Comparison of ENCODE assay signal across 1 cellular context in the genomic region with DNA sequence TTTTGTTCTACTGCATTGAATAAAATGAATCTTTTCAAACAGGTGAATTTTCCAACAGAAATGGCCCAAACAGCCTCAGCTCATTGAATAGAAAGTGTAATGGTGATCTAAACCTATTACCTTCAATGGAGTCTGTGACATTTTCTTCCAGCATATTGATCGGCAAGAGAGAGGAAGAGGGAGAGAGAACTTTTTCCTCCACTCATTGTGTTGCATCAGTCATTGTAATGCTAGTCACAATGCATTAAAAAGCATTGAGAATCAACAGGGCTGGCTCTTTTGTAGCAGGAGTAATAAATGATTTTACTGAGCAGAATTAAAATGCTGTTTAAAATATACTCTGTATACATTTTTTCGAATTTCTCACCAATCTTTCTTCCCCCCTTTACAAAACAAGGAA.
TF ChIP-seq lines count a peak whose summit lies in the region.

No MANE protein-coding gene starts in this region.

TF ChIP-seq in WTC11, 78 proteins besides CTCF, POLR2A, EP300 and RAD21:
- TF ChIP-seq, protein P1, sequence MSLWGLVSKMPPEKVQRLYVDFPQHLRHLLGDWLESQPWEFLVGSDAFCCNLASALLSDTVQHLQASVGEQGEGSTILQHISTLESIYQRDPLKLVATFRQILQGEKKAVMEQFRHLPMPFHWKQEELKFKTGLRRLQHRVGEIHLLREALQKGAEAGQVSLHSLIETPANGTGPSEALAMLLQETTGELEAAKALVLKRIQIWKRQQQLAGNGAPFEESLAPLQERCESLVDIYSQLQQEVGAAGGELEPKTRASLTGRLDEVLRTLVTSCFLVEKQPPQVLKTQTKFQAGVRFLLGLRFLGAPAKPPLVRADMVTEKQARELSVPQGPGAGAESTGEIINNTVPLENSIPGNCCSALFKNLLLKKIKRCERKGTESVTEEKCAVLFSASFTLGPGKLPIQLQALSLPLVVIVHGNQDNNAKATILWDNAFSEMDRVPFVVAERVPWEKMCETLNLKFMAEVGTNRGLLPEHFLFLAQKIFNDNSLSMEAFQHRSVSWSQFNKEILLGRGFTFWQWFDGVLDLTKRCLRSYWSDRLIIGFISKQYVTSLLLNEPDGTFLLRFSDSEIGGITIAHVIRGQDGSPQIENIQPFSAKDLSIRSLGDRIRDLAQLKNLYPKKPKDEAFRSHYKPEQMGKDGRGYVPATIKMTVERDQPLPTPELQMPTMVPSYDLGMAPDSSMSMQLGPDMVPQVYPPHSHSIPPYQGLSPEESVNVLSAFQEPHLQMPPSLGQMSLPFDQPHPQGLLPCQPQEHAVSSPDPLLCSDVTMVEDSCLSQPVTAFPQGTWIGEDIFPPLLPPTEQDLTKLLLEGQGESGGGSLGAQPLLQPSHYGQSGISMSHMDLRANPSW (CRISPR knock-in tag; conservative IDR thresholded peaks at IDR 0.05; ENCODE audit: low read depth), result no peak
- TF ChIP-seq, protein P2, sequence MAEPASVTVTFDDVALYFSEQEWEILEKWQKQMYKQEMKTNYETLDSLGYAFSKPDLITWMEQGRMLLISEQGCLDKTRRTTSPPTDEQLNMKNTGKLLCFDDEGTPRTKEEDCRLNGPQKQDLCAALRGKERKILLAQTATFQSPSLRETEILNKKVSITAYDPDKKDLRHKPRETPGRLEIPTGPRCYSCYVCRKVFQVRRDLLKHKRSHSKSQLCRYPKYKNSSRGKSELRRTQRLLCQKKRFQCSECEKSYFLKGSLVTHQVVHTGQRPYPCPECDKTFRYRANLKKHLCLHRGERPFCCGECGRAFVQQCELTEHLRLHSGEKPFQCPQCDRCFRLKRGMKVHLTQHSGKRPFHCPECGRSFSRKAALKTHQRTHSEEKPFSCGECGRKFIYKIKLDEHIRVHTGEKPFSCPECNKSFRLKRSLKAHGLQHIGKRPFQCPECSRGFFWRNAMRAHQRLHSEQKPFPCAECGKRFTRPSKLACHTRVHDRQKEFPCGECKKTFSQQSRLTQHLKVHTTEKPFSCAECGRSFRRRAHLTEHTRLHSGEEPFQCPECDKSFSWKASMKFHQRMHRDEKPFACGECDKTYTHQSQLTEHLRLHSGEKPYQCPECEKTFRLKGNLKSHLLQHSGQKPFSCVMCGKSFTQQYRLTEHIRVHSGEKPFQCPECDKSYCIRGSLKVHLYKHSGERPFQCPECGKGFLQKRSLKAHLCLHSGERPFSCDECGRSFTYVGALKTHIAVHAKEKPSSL (CRISPR knock-in tag; conservative IDR thresholded peaks at IDR 0.05), result no peak
- TF ChIP-seq, protein P3, sequence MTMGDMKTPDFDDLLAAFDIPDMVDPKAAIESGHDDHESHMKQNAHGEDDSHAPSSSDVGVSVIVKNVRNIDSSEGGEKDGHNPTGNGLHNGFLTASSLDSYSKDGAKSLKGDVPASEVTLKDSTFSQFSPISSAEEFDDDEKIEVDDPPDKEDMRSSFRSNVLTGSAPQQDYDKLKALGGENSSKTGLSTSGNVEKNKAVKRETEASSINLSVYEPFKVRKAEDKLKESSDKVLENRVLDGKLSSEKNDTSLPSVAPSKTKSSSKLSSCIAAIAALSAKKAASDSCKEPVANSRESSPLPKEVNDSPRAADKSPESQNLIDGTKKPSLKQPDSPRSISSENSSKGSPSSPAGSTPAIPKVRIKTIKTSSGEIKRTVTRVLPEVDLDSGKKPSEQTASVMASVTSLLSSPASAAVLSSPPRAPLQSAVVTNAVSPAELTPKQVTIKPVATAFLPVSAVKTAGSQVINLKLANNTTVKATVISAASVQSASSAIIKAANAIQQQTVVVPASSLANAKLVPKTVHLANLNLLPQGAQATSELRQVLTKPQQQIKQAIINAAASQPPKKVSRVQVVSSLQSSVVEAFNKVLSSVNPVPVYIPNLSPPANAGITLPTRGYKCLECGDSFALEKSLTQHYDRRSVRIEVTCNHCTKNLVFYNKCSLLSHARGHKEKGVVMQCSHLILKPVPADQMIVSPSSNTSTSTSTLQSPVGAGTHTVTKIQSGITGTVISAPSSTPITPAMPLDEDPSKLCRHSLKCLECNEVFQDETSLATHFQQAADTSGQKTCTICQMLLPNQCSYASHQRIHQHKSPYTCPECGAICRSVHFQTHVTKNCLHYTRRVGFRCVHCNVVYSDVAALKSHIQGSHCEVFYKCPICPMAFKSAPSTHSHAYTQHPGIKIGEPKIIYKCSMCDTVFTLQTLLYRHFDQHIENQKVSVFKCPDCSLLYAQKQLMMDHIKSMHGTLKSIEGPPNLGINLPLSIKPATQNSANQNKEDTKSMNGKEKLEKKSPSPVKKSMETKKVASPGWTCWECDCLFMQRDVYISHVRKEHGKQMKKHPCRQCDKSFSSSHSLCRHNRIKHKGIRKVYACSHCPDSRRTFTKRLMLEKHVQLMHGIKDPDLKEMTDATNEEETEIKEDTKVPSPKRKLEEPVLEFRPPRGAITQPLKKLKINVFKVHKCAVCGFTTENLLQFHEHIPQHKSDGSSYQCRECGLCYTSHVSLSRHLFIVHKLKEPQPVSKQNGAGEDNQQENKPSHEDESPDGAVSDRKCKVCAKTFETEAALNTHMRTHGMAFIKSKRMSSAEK (CRISPR knock-in tag; IDR thresholded peaks at IDR 0.05; ENCODE audit: borderline replicate concordance), result no peak
- TF ChIP-seq CREM (CRISPR knock-in tag; IDR thresholded peaks at IDR 0.05) (no peak), GRHL2 (CRISPR knock-in tag; IDR thresholded peaks at IDR 0.05; ENCODE audit: insufficient replicate concordance, severe bottlenecking) (no peak), OVOL2 (CRISPR knock-in tag; IDR thresholded peaks at IDR 0.05; ENCODE audit: borderline replicate concordance) (no peak), CDX4 (CRISPR knock-in tag; IDR thresholded peaks at IDR 0.05; ENCODE audit: borderline replicate concordance) (no peak), ETV6 (CRISPR knock-in tag; IDR thresholded peaks at IDR 0.05) (no peak)
- TF ChIP-seq, protein P4, sequence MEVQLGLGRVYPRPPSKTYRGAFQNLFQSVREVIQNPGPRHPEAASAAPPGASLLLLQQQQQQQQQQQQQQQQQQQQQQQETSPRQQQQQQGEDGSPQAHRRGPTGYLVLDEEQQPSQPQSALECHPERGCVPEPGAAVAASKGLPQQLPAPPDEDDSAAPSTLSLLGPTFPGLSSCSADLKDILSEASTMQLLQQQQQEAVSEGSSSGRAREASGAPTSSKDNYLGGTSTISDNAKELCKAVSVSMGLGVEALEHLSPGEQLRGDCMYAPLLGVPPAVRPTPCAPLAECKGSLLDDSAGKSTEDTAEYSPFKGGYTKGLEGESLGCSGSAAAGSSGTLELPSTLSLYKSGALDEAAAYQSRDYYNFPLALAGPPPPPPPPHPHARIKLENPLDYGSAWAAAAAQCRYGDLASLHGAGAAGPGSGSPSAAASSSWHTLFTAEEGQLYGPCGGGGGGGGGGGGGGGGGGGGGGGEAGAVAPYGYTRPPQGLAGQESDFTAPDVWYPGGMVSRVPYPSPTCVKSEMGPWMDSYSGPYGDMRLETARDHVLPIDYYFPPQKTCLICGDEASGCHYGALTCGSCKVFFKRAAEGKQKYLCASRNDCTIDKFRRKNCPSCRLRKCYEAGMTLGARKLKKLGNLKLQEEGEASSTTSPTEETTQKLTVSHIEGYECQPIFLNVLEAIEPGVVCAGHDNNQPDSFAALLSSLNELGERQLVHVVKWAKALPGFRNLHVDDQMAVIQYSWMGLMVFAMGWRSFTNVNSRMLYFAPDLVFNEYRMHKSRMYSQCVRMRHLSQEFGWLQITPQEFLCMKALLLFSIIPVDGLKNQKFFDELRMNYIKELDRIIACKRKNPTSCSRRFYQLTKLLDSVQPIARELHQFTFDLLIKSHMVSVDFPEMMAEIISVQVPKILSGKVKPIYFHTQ (CRISPR knock-in tag; IDR thresholded peaks at IDR 0.05), result no peak
- TF ChIP-seq, protein P5, sequence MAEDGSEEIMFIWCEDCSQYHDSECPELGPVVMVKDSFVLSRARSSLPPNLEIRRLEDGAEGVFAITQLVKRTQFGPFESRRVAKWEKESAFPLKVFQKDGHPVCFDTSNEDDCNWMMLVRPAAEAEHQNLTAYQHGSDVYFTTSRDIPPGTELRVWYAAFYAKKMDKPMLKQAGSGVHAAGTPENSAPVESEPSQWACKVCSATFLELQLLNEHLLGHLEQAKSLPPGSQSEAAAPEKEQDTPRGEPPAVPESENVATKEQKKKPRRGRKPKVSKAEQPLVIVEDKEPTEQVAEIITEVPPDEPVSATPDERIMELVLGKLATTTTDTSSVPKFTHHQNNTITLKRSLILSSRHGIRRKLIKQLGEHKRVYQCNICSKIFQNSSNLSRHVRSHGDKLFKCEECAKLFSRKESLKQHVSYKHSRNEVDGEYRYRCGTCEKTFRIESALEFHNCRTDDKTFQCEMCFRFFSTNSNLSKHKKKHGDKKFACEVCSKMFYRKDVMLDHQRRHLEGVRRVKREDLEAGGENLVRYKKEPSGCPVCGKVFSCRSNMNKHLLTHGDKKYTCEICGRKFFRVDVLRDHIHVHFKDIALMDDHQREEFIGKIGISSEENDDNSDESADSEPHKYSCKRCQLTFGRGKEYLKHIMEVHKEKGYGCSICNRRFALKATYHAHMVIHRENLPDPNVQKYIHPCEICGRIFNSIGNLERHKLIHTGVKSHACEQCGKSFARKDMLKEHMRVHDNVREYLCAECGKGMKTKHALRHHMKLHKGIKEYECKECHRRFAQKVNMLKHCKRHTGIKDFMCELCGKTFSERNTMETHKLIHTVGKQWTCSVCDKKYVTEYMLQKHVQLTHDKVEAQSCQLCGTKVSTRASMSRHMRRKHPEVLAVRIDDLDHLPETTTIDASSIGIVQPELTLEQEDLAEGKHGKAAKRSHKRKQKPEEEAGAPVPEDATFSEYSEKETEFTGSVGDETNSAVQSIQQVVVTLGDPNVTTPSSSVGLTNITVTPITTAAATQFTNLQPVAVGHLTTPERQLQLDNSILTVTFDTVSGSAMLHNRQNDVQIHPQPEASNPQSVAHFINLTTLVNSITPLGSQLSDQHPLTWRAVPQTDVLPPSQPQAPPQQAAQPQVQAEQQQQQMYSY (CRISPR knock-in tag; IDR thresholded peaks at IDR 0.05), result no peak
- TF ChIP-seq, protein P6, sequence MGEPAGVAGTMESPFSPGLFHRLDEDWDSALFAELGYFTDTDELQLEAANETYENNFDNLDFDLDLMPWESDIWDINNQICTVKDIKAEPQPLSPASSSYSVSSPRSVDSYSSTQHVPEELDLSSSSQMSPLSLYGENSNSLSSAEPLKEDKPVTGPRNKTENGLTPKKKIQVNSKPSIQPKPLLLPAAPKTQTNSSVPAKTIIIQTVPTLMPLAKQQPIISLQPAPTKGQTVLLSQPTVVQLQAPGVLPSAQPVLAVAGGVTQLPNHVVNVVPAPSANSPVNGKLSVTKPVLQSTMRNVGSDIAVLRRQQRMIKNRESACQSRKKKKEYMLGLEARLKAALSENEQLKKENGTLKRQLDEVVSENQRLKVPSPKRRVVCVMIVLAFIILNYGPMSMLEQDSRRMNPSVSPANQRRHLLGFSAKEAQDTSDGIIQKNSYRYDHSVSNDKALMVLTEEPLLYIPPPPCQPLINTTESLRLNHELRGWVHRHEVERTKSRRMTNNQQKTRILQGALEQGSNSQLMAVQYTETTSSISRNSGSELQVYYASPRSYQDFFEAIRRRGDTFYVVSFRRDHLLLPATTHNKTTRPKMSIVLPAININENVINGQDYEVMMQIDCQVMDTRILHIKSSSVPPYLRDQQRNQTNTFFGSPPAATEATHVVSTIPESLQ (CRISPR knock-in tag; IDR thresholded peaks at IDR 0.05), result no peak
- TF ChIP-seq, protein P7, sequence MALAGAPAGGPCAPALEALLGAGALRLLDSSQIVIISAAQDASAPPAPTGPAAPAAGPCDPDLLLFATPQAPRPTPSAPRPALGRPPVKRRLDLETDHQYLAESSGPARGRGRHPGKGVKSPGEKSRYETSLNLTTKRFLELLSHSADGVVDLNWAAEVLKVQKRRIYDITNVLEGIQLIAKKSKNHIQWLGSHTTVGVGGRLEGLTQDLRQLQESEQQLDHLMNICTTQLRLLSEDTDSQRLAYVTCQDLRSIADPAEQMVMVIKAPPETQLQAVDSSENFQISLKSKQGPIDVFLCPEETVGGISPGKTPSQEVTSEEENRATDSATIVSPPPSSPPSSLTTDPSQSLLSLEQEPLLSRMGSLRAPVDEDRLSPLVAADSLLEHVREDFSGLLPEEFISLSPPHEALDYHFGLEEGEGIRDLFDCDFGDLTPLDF (CRISPR knock-in tag; IDR thresholded peaks at IDR 0.05), result no peak
- TF ChIP-seq, protein P8, sequence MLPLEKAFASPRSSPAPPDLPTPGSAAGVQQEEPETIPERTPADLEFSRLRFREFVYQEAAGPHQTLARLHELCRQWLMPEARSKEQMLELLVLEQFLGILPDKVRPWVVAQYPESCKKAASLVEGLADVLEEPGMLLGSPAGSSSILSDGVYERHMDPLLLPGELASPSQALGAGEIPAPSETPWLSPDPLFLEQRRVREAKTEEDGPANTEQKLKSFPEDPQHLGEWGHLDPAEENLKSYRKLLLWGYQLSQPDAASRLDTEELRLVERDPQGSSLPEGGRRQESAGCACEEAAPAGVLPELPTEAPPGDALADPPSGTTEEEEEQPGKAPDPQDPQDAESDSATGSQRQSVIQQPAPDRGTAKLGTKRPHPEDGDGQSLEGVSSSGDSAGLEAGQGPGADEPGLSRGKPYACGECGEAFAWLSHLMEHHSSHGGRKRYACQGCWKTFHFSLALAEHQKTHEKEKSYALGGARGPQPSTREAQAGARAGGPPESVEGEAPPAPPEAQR (CRISPR knock-in tag; IDR thresholded peaks at IDR 0.05), result no peak
